ENCODE assay signal across 9 cellular contexts in the genomic region with DNA sequence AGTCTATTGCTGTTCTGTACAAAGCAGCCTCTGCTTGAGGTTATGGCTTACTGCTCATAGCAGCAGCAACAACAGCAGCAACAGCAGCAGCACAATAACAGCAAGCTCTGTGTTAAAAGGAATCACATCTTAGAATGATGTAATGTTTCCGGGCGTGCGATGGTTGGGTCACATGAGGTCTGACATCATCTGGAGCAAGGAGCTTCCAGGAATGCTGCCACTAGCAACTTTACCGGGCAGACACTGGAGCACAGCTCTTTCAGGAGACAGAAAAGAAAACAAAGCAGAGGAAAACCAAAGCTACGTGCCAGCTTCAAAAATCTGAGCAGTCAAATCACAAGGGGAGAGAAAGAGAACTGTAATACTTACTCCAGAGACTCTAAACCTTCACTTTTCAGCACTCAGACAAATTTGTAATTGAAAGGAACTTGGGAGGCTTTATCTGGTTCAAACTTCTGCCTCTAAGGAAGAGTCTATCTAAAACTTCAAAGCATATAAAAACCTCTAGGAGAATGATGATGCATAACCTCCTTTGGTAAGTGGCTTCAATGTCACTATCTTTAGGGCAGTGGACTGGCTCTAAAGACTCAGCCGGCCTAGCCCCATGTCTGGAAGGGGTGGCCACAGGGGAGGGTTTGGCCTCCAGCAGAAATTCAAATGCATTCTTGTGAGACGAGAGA. TPM values are rescaled to one million over a fixed set of nuclear protein-coding genes. Genes with fewer than 3 reads are reported as not detected.
A peak's percentile ranks its signal among the peaks of the same experiment; 100 is the strongest.
DNase-seq lines count a peak whose midpoint lies in the region; ATAC-seq and TF ChIP-seq lines count a peak whose summit lies in the region.
"Had no signal": no experiment of that assay in that cellular context is flagged by ENCODE, and none has a peak within 500 bp of the region (broad histone marks: within the 10 kb centered on the region; RNA-seq: fewer than 3 reads in every experiment).

No MANE protein-coding gene starts in this region.

- DNase-seq in GM23248 (peak; percentile 95), SJSA1 (ENCODE audit: low read depth in 1 of 2, low spot score in 2 of 2) (peak; percentile 63 to 68), fibroblast of the conjunctiva (ENCODE audit: low read depth) (peak; percentile 73), omental fat pad (ENCODE audit: low spot score) (peak; percentile 37), NCI-H1417 (lab: John Stamatoyannopoulos, UW) (no peak), SIG-M5 treated with dmso at 0.1 percent for 504 hours (lab: John Stamatoyannopoulos, UW; ENCODE audit: unreplicated experiment) (no peak)
- no peak for DNase-seq in activated CD4-positive, alpha-beta T cell treated with anti-CD3 and anti-CD28 coated beads for 1 hour
- no peak for DNase-seq in activated naive CD4-positive, alpha-beta T cell treated with anti-CD3 and anti-CD28 coated beads, Interleukin-2, amount 10 ng/mL, durations not matched to agents 7 days and 5 days

- H3K27ac Mint-ChIP-seq in activated naive CD4-positive, alpha-beta T cell treated with anti-CD3 and anti-CD28 coated beads, Interleukin-2, amount 10 ng/mL, durations not matched to agents 7 days and 5 days = no peak overlapping the region
- H3K27ac Mint-ChIP-seq: memory B cell had no signal

- CTCF ChIA-PET in activated naive CD4-positive, alpha-beta T cell treated with anti-CD3 and anti-CD28 coated beads, Interleukin-2, amount 10 ng/mL, durations not matched to agents 7 days and 5 days (lab: Charles Lee) = no interaction called here

- H3K27me3 Mint-ChIP-seq in activated naive CD4-positive, alpha-beta T cell treated with anti-CD3 and anti-CD28 coated beads, Interleukin-2, amount 10 ng/mL, durations not matched to agents 7 days and 5 days = peaks cover 6% of the 10 kb centered on the region
- H3K27me3 Mint-ChIP-seq: memory B cell had no signal

- no peaks in the 10 kb centered on the region for H3K36me3 Mint-ChIP-seq in activated naive CD4-positive, alpha-beta T cell treated with anti-CD3 and anti-CD28 coated beads, Interleukin-2, amount 10 ng/mL, durations not matched to agents 7 days and 5 days
- H3K36me3 Mint-ChIP-seq: memory B cell had no signal

- H3K9me3 ChIP-seq in GM23248 (ENCODE audit: low read depth) (no peaks in the 10 kb centered on the region), SJSA1 (replicated peaks) (no peaks in the 10 kb centered on the region)

- no peaks in the 10 kb centered on the region for H3K79me2 ChIP-seq in GM23248 (ENCODE audit: insufficient read depth)

- H3K4me3 Mint-ChIP-seq in activated naive CD4-positive, alpha-beta T cell treated with anti-CD3 and anti-CD28 coated beads, Interleukin-2, amount 10 ng/mL, durations not matched to agents 7 days and 5 days = no peak overlapping the region
- H3K4me3 Mint-ChIP-seq: memory B cell had no signal

- no peaks in the 10 kb centered on the region for H3K9me3 Mint-ChIP-seq in activated naive CD4-positive, alpha-beta T cell treated with anti-CD3 and anti-CD28 coated beads, Interleukin-2, amount 10 ng/mL, durations not matched to agents 7 days and 5 days
- H3K9me3 Mint-ChIP-seq: memory B cell had no signal

- H3K9ac ChIP-seq in GM23248 = peak overlapping the region; percentile 67

- WGBS in GM23248 (ENCODE audit: low coverage in 1 of 2, low lambda C conversion rate in 2 of 2, missing lambda C conversion rate in 2 of 2), 2 experiments = 7% methylated on average over 7 of the region's 7 CpGs

- peak; percentile 88 for ATAC-seq in omental fat pad (ENCODE audit: low FRiP score)

- H3K4me2 ChIP-seq in GM23248 (ENCODE audit: unreplicated experiment) = peak overlapping the region; percentile 61

- in situ Hi-C loops in GM23248 (cut with MboI) = no loop called here

- H3K27me3 ChIP-seq in GM23248 (replicated peaks; ENCODE audit: insufficient read depth) = no peaks in the 10 kb centered on the region
- 0 out of 2 replicates have a peak, but pooled peaks cover 2% of the 10 kb centered on the region for H3K27me3 ChIP-seq in SJSA1 (replicated peaks)

- no peaks in the 10 kb centered on the region for H4K20me1 ChIP-seq in GM23248 (ENCODE audit: insufficient read depth)

- no peaks in the 10 kb centered on the region for H3K4me1 Mint-ChIP-seq in activated naive CD4-positive, alpha-beta T cell treated with anti-CD3 and anti-CD28 coated beads, Interleukin-2, amount 10 ng/mL, durations not matched to agents 7 days and 5 days
- H3K4me1 Mint-ChIP-seq: memory B cell had no signal

- peak overlapping the region; percentile 13 for H3K4me3 ChIP-seq in GM23248
- no peak overlapping the region for H3K4me3 ChIP-seq in SJSA1

- H3K27ac ChIP-seq in GM23248 (peak overlapping the region; percentile 81), SJSA1 (peak overlapping the region; percentile 55)

- no peaks in the 10 kb centered on the region for H3K9me2 ChIP-seq in GM23248 (ENCODE audit: insufficient read depth)

- TF ChIP-seq CTCF in omental fat pad (IDR thresholded peaks at IDR 0.05) = no peak

- peak overlapping the region; percentile 79 for H2AFZ ChIP-seq in GM23248

- peaks cover 4% of the 10 kb centered on the region; the same call in 1 of the 2 replicates for H3F3A ChIP-seq in GM23248 (ENCODE audit: insufficient read depth)

- H3K4me1 ChIP-seq in GM23248 (ENCODE audit: insufficient read depth) (peaks cover 13% of the 10 kb centered on the region), SJSA1 (replicated peaks) (peaks cover 8% of the 10 kb centered on the region)

- H3K36me3 ChIP-seq in GM23248 (ENCODE audit: low read depth) (no peaks in the 10 kb centered on the region), SJSA1 (no peaks in the 10 kb centered on the region)

RNA-seq across cellular contexts. Expression of a gene that starts 28.3 kb away (rescaled TPM):
- 22.6 and 24.4 TPM in 2 replicates for total RNA-seq in GM23248 (2014; rRNA removed; shearing (Covaris generic))
- 14.5 and 15.8 TPM in 2 replicates for polyA plus RNA-seq in GM23248 (2016; fragmentation: Nextera tagmentation; extraction: Ambion mirVana)
- total RNA-seq in SJSA1 (2014; rRNA removed; shearing (Covaris generic)) = 16.7 and 20.6 TPM in 2 replicates
- 10 to 100 TPM; 22.0 to 37.0 (median 30.4) TPM for total RNA-seq in omental fat pad

Comparison
In these comparisons a context has a peak if more than half of its experiments do, and no peak if none do; other contexts are left out.
1. DNase-seq: peak in GM23248 (single experiment), SJSA1 (2 of 2), fibroblast of the conjunctiva (single experiment) and omental fat pad (single experiment); none in activated CD4-positive, alpha-beta T cell treated with anti-CD3 and anti-CD28 coated beads for 1 hour (single experiment), NCI-H1417 (0 of 3), activated naive CD4-positive, alpha-beta T cell treated with anti-CD3 and anti-CD28 coated beads, Interleukin-2, amount 10 ng/mL, durations not matched to agents 7 days and 5 days (single experiment) and SIG-M5 treated with dmso at 0.1 percent for 504 hours (single experiment).